24 cellular contexts compared by ENCODE assay signal in genomic region chr13:44422755-44423643, GRCh38. TPM values are rescaled to one million over a fixed set of nuclear protein-coding genes. Genes with fewer than 3 reads are reported as not detected.
DNase-seq lines count a peak whose midpoint lies in the region; ATAC-seq, FAIRE-seq and TF ChIP-seq lines count a peak whose summit lies in the region.
"Had no signal": no experiment of that assay in that cellular context is flagged by ENCODE, and none has a peak within 500 bp of the region (broad histone marks: within the 10 kb centered on the region; RNA-seq: fewer than 3 reads in every experiment).

No MANE protein-coding gene starts in this region.

- no peak overlapping the region for H3K18ac ChIP-seq in neuronal stem cell (ENCODE audit: low read length)

- no peak overlapping the region for H3K27ac Mint-ChIP-seq in endodermal cell
- H3K27ac Mint-ChIP-seq: activated CD4-positive, alpha-beta memory T cell treated with anti-CD3 and anti-CD28 coated beads, Interleukin-2, amount 10 ng/mL, durations not matched to agents 7 days and 5 days; GM23338; stimulated activated naive CD8-positive, alpha-beta T cell treated with anti-CD3 and anti-CD28 coated beads, Interleukin-15, Interleukin-2, amounts not matched to agents 100 ng/mL and 50 ng/mL, for 24 hours; WTC11 had no signal

- FAIRE-seq in RCC 7860 (lab: Jason Lieb, UNC) = no peak
- FAIRE-seq: GM19239 had no signal

- peaks cover 14% of the 10 kb centered on the region for H3K27me3 Mint-ChIP-seq in endodermal cell (ENCODE audit: insufficient read depth)

- no peaks in the 10 kb centered on the region for H3K4me1 ChIP-seq in HEK293 (ENCODE audit: control insufficient read depth, insufficient read depth, low read length)
- H3K4me1 ChIP-seq in endodermal cell (ENCODE audit: control insufficient read depth, insufficient read depth, low read length) = no peaks in the 10 kb centered on the region
- peaks cover 0 to 1% of the 10 kb centered on the region in 2 donors for H3K4me1 ChIP-seq in neuronal stem cell (ENCODE audit: control insufficient read depth in 2 of 2, insufficient read depth in 1 of 2, low read depth in 1 of 2, low read length in 2 of 2)
- H3K4me1 ChIP-seq: right lobe of liver, upper lobe of left lung had no signal

- H2BK5ac ChIP-seq in neuronal stem cell (ENCODE audit: low read length) = no peak overlapping the region

- no peak overlapping the region for H3K4ac ChIP-seq in neuronal stem cell (ENCODE audit: low read length)

- POLR2A ChIA-PET in HEK293 (lab: Yijun Ruan, JAX) = no interaction called here

- no peak overlapping the region for H4K91ac ChIP-seq in neuronal stem cell (ENCODE audit: low read depth, low read length, poor library complexity)

- 90 to 94% methylated on average over 9 to 15 of the region's 15 CpGs for WGBS in endodermal cell (ENCODE audit: insufficient coverage in 1 of 2, insufficient read length in 1 of 2), 2 experiments
- WGBS in neuronal stem cell (ENCODE audit: extremely low coverage in 2 of 2, insufficient read length in 2 of 2, insufficient replicate concordance in 1 of 2), 2 donors = no CpG with 5 or more reads among the region's 15 CpGs

- H3K4me3 ChIP-seq in HEK293 (ENCODE audit: low read depth, low read length) (no peak overlapping the region), endodermal cell (ENCODE audit: low read length) (no peak overlapping the region), neuronal stem cell (ENCODE audit: low read length in 2 of 2) (no peak overlapping the region)
- H3K4me3 ChIP-seq: dorsolateral prefrontal cortex, GM23338, mucosa of descending colon, right lobe of liver, SJCRH30, upper lobe of left lung had no signal

- no peak overlapping the region for H3K27ac ChIP-seq in HEK293 (ENCODE audit: extremely low read depth, low read depth, low read length)
- no peak overlapping the region for H3K27ac ChIP-seq in endodermal cell (ENCODE audit: low read depth, low read length)
- no peak overlapping the region for H3K27ac ChIP-seq in neuronal stem cell (replicated peaks; ENCODE audit: low read length)
- H3K27ac ChIP-seq: right lobe of liver, SJCRH30, upper lobe of left lung had no signal

- peaks cover 6% of the 10 kb centered on the region for H3K36me3 Mint-ChIP-seq in endodermal cell (ENCODE audit: low read depth)

- H2AFZ ChIP-seq in neuronal stem cell (ENCODE audit: low read length) = peak overlapping the region; percentile 9
- H2AFZ ChIP-seq: GM23338 had no signal

- CTCF ChIA-PET in HEK293 (lab: Yijun Ruan, JAX) = no interaction called here

- H3K9me3 ChIP-seq in HEK293 (ENCODE audit: control insufficient read depth, insufficient read depth, low read depth, low read length) (no peaks in the 10 kb centered on the region), endodermal cell (ENCODE audit: control insufficient read depth, low read length) (no peaks in the 10 kb centered on the region), neuronal stem cell (replicated peaks in 1 of 2; ENCODE audit: control insufficient read depth in 2 of 2, insufficient read depth in 1 of 2, low read depth in 1 of 2, low read length in 2 of 2) (peaks cover 0 to 6% of the 10 kb centered on the region in 2 donors)
- H3K9me3 ChIP-seq: mucosa of descending colon, right lobe of liver, SJCRH30, upper lobe of left lung had no signal

- DNase-seq in DMS53 (lab: John Stamatoyannopoulos, UW) (peak; percentile 78), endodermal cell (peak; percentile 42), neuronal stem cell (ENCODE audit: low spot score) (no peak), RCC 7860 (ENCODE audit: low spot score) (no peak)
- DNase-seq: activated CD4-positive, alpha-beta memory T cell treated with anti-CD3 and anti-CD28 coated beads, Interleukin-2, amount 10 ng/mL, durations not matched to agents 7 days and 5 days; AML-193; COR-L47; dorsolateral prefrontal cortex; mucosa of descending colon; NCI-H1105; NCI-H2081; NCI-H510A; nucleus accumbens; SJCRH30; T-helper 2 cell had no signal

- no peak overlapping the region for H3K23ac ChIP-seq in neuronal stem cell (ENCODE audit: low read depth, low read length, poor library complexity)

- no peak overlapping the region for H3K14ac ChIP-seq in neuronal stem cell (ENCODE audit: low read length)

- H3K4me2 ChIP-seq in neuronal stem cell (ENCODE audit: insufficient read depth, low read length, poor library complexity, severe bottlenecking) = no peak overlapping the region
- H3K4me2 ChIP-seq: GM23338 had no signal

- H3K4me1 Mint-ChIP-seq in endodermal cell = peaks cover 10% of the 10 kb centered on the region
- H3K4me1 Mint-ChIP-seq: activated CD4-positive, alpha-beta memory T cell treated with anti-CD3 and anti-CD28 coated beads, Interleukin-2, amount 10 ng/mL, durations not matched to agents 7 days and 5 days had no signal

- H2BK12ac ChIP-seq in neuronal stem cell (ENCODE audit: low read length) = no peak overlapping the region

- no peaks in the 10 kb centered on the region for H3K36me3 ChIP-seq in HEK293 (ENCODE audit: control insufficient read depth in 2 of 2, insufficient read depth in 1 of 2, low read length in 2 of 2)
- no peaks in the 10 kb centered on the region for H3K36me3 ChIP-seq in endodermal cell (ENCODE audit: control insufficient read depth, insufficient read depth, low read length)
- no peaks in the 10 kb centered on the region for H3K36me3 ChIP-seq in neuronal stem cell (replicated peaks in 1 of 2; ENCODE audit: control insufficient read depth in 2 of 2, insufficient read depth in 2 of 2, low read length in 2 of 2)
- H3K36me3 ChIP-seq: right lobe of liver, SJCRH30, upper lobe of left lung had no signal

- H2BK120ac ChIP-seq in neuronal stem cell (ENCODE audit: low read depth, low read length) = no peak overlapping the region

- H2BK15ac ChIP-seq in neuronal stem cell (ENCODE audit: low read length) = no peak overlapping the region

- H3K4me3 Mint-ChIP-seq in endodermal cell = no peak overlapping the region
- H3K4me3 Mint-ChIP-seq: activated CD4-positive, alpha-beta memory T cell treated with anti-CD3 and anti-CD28 coated beads, Interleukin-2, amount 10 ng/mL, durations not matched to agents 7 days and 5 days; GM23338; stimulated activated naive CD8-positive, alpha-beta T cell treated with anti-CD3 and anti-CD28 coated beads, Interleukin-15, Interleukin-2, amounts not matched to agents 100 ng/mL and 50 ng/mL, for 24 hours; WTC11 had no signal

- TF ChIP-seq CTCF in HEK293 (tag by site-specific recombination; IDR thresholded peaks at IDR 0.05) = no peak
- no peak for TF ChIP-seq CTCF in endodermal cell (conservative IDR thresholded peaks at IDR 0.05)

- H3K27me3 ChIP-seq in endodermal cell (ENCODE audit: control insufficient read depth, insufficient read depth, low read length, poor library complexity, severe bottlenecking) (no peaks in the 10 kb centered on the region), neuronal stem cell (ENCODE audit: control insufficient read depth in 3 of 3, insufficient read depth in 3 of 3, low read depth in 1 of 3, low read length in 3 of 3) (no peaks in the 10 kb centered on the region)
- H3K27me3 ChIP-seq: dorsolateral prefrontal cortex, right lobe of liver, SJCRH30, upper lobe of left lung had no signal

- H3K79me1 ChIP-seq in neuronal stem cell (ENCODE audit: low read depth, low read length) = no peaks in the 10 kb centered on the region

- H3K9ac ChIP-seq in endodermal cell (ENCODE audit: extremely low read depth, low read length, poor library complexity, severe bottlenecking) (no peak overlapping the region), neuronal stem cell (ENCODE audit: low read depth, low read length, poor library complexity) (no peak overlapping the region)

- H4K8ac ChIP-seq in neuronal stem cell (ENCODE audit: low read depth, low read length) = no peak overlapping the region

- H2AK5ac ChIP-seq in neuronal stem cell (ENCODE audit: low read depth, low read length) = no peak overlapping the region

- peaks cover 6% of the 10 kb centered on the region for H3K9me3 Mint-ChIP-seq in endodermal cell
- H3K9me3 Mint-ChIP-seq: activated CD4-positive, alpha-beta memory T cell treated with anti-CD3 and anti-CD28 coated beads, Interleukin-2, amount 10 ng/mL, durations not matched to agents 7 days and 5 days; stimulated activated naive CD8-positive, alpha-beta T cell treated with anti-CD3 and anti-CD28 coated beads, Interleukin-15, Interleukin-2, amounts not matched to agents 100 ng/mL and 50 ng/mL, for 24 hours had no signal

- ATAC-seq in HG03460 (IDR thresholded peaks at IDR 0.05; ENCODE audit: unreplicated experiment) (no peak), GM18867 (IDR thresholded peaks at IDR 0.05; ENCODE audit: unreplicated experiment) (no peak)
- ATAC-seq: GM23338, mucosa of descending colon, right lobe of liver, WTC11 had no signal

TF ChIP-seq in HEK293, 187 proteins besides CTCF, POLR2A, EP300 and RAD21:
- peak; percentile 70 for TF ChIP-seq EGR2 (tag by site-specific recombination; IDR thresholded peaks at IDR 0.05; ENCODE audit: low read depth)
- no peak for TF ChIP-seq ZNF274 (IDR thresholded peaks at IDR 0.05; ENCODE audit: low read length)
- TF ChIP-seq ZNF274 (tag by site-specific recombination; IDR thresholded peaks at IDR 0.05; ENCODE audit: borderline replicate concordance) = no peak
- TF ChIP-seq ZNF521 (tag by site-specific recombination; IDR thresholded peaks at IDR 0.05) = no peak
- no peak for TF ChIP-seq ZNF830 (tag by site-specific recombination; IDR thresholded peaks at IDR 0.05; ENCODE audit: low read depth)
- peak; percentile 35; the same call in 1 of the 2 replicates for TF ChIP-seq ZFHX2 (tag by site-specific recombination; conservative IDR thresholded peaks at IDR 0.05)
- TF ChIP-seq ZNF138 (tag by site-specific recombination; IDR thresholded peaks at IDR 0.05; ENCODE audit: borderline replicate concordance) = no peak
- no peak for TF ChIP-seq ZFP37 (tag by site-specific recombination; IDR thresholded peaks at IDR 0.05)

RNA-seq across cellular contexts. Expression of gene SERP2, which starts 49.4 kb away (rescaled TPM):
- 1 to 10 TPM; 2.9 to 3.5 TPM for total RNA-seq in endodermal cell
- polyA plus RNA-seq in endodermal cell (2013, experiment 1 of 2) = 7.0 TPM
- 5.7 TPM for polyA plus RNA-seq in endodermal cell (2013, experiment 2 of 2)
- 5.6 TPM for polyA plus RNA-seq in neuronal stem cell (2013, experiment 1 of 2)
- 5.1 TPM for polyA plus RNA-seq in neuronal stem cell (2013, experiment 2 of 2)
- total RNA-seq: activated CD4-positive, alpha-beta memory T cell treated with anti-CD3 and anti-CD28 coated beads, Interleukin-2, amount 10 ng/mL, durations not matched to agents 7 days and 5 days; SJCRH30 had no signal

Comparison
In these comparisons a context has a peak if more than half of its experiments do, and no peak if none do; other contexts are left out.
1. DNase-seq: peak in DMS53 (single experiment) and endodermal cell (single experiment); none in neuronal stem cell (single experiment) and RCC 7860 (single experiment).